26 cellular contexts compared by ENCODE assay signal in the genomic region with DNA sequence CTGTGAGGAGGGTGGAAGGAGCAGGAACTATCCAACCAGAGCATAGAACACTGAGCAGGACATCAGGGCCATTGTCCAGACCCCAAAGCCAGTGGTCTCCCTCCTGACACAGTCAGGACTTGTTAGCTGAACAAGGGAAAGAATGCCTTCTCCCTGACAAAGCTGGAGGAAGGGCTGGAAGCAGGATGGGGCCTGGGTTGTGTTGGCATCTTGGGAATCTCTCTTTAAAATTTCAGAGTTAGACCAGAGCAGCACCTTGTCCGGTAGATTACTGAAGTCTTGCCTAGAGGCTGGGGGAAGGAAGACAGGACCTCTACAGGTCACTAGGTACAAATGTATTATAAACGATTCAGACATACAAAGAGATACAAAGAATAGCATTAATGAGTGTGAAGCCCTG. TPM values are rescaled to one million over a fixed set of nuclear protein-coding genes. Genes with fewer than 3 reads are reported as not detected.
DNase-seq lines count a peak whose midpoint lies in the region; TF ChIP-seq lines count a peak whose summit lies in the region.
"Had no signal": no experiment of that assay in that cellular context is flagged by ENCODE, and none has a peak within 500 bp of the region (broad histone marks: within the 10 kb centered on the region; RNA-seq: fewer than 3 reads in every experiment).

No MANE protein-coding gene starts in this region.

- 95 to 98% methylated on average over 2 of the region's 2 CpGs for WGBS in GM23248 (ENCODE audit: low coverage in 1 of 2, low lambda C conversion rate in 2 of 2, missing lambda C conversion rate in 2 of 2), 2 experiments

- H3K9me3 ChIP-seq in cardiac muscle cell (ENCODE audit: low read depth) (no peaks in the 10 kb centered on the region), right atrium auricular region (no peaks in the 10 kb centered on the region), iPS-18a (ENCODE audit: control insufficient read depth, low read depth, low read length) (no peaks in the 10 kb centered on the region), neutrophil (no peaks in the 10 kb centered on the region), GM23248 (ENCODE audit: low read depth) (no peaks in the 10 kb centered on the region)
- H3K9me3 ChIP-seq: prostate gland, thoracic aorta had no signal

- no peaks in the 10 kb centered on the region for H3F3A ChIP-seq in GM23248 (ENCODE audit: insufficient read depth)

- peak overlapping the region; percentile 78 for H3K27ac ChIP-seq in cardiac muscle cell
- H3K27ac ChIP-seq in right atrium auricular region, result no peak overlapping the region
- peak overlapping the region; percentile 24 for H3K27ac ChIP-seq in iPS-18a (ENCODE audit: low read length)
- peak overlapping the region; percentile 20 for H3K27ac ChIP-seq in neutrophil
- H3K27ac ChIP-seq in GM23248, result no peak overlapping the region
- H3K27ac ChIP-seq: brain microvascular endothelial cell, prostate gland, thoracic aorta had no signal

- H4K20me1 ChIP-seq in GM23248 (ENCODE audit: insufficient read depth), result no peaks in the 10 kb centered on the region

- no peak for TF ChIP-seq CTCF in cardiac muscle cell (IDR thresholded peaks at IDR 0.05; ENCODE audit: low read depth, low read length)
- no peak for TF ChIP-seq CTCF in right atrium auricular region (IDR thresholded peaks at IDR 0.05)
- no peak for TF ChIP-seq CTCF in neutrophil (IDR thresholded peaks at IDR 0.05)

- no peak overlapping the region for H3K4me3 Mint-ChIP-seq in activated T-helper 1 cell treated with anti-CD3 and anti-CD28 coated beads, Interleukin-12 subunit alpha, Interleukin-12 subunit beta, Interleukin-2, Interleukin-4 antibody, amounts not matched to agents 30 ng/mL and 10 ng/mL and 1 ng/mL, durations not matched to agents 14 hours and 24 hours and 36 hours
- H3K4me3 Mint-ChIP-seq: activated CD4-positive, alpha-beta T cell treated with anti-CD3 and anti-CD28 coated beads, Interleukin-2, amount 10 ng/mL, durations not matched to agents 7 days and 5 days; stimulated activated naive B cell treated with anti-CD40 and anti-IgM and Interleukin-4, amounts not matched to agents 10 μg/mL and 1 μg/mL and 100 μg/mL, for 72 hours; T-helper 1 cell treated with Interleukin-12 subunit alpha and Interleukin-12 subunit beta and Interleukin-4 antibody, amounts not matched to agents 30 μg/mL and 1 μg/mL, for 36 hours had no signal

- H3K4me3 ChIP-seq in cardiac muscle cell (no peak overlapping the region), right atrium auricular region (no peak overlapping the region), iPS-18a (ENCODE audit: low read length) (peak overlapping the region; percentile 18), neutrophil (ENCODE audit: low read depth in 1 of 2, low read length in 1 of 2) (no peak overlapping the region), GM23248 (no peak overlapping the region)
- H3K4me3 ChIP-seq: prostate gland, skin epidermis, thoracic aorta had no signal

- H3K4me2 ChIP-seq in GM23248 (ENCODE audit: unreplicated experiment), result no peak overlapping the region

- intact Hi-C loops in activated T-helper 1 cell treated with anti-CD3 and anti-CD28 coated beads, Interleukin-12 subunit alpha, Interleukin-12 subunit beta, Interleukin-2, Interleukin-4 antibody, amounts not matched to agents 30 ng/mL and 10 ng/mL and 1 ng/mL, durations not matched to agents 14 hours and 24 hours and 36 hours (cut with micrococcal nuclease), result loop anchor here (2.0 to 5.0 kb wide), 2 partner anchors 15 to 36 kb away; a partner anchor contains a TSS

- H2AFZ ChIP-seq in GM23248, result no peak overlapping the region

- H3K27me3 ChIP-seq in cardiac muscle cell, result no peaks in the 10 kb centered on the region
- no peaks in the 10 kb centered on the region for H3K27me3 ChIP-seq in right atrium auricular region
- no peaks in the 10 kb centered on the region for H3K27me3 ChIP-seq in iPS-18a (ENCODE audit: control insufficient read depth, insufficient read depth, low read length)
- no peaks in the 10 kb centered on the region for H3K27me3 ChIP-seq in neutrophil
- H3K27me3 ChIP-seq in GM23248 (replicated peaks; ENCODE audit: insufficient read depth), result no peaks in the 10 kb centered on the region
- H3K27me3 ChIP-seq: brain microvascular endothelial cell had no signal

- H3K9me3 Mint-ChIP-seq in activated T-helper 1 cell treated with anti-CD3 and anti-CD28 coated beads, Interleukin-12 subunit alpha, Interleukin-12 subunit beta, Interleukin-2, Interleukin-4 antibody, amounts not matched to agents 30 ng/mL and 10 ng/mL and 1 ng/mL, durations not matched to agents 14 hours and 24 hours and 36 hours, result no peaks in the 10 kb centered on the region
- H3K9me3 Mint-ChIP-seq: activated CD4-positive, alpha-beta T cell treated with anti-CD3 and anti-CD28 coated beads, Interleukin-2, amount 10 ng/mL, durations not matched to agents 7 days and 5 days; stimulated activated naive B cell treated with anti-CD40 and anti-IgM and Interleukin-4, amounts not matched to agents 10 μg/mL and 1 μg/mL and 100 μg/mL, for 72 hours; T-helper 1 cell treated with Interleukin-12 subunit alpha and Interleukin-12 subunit beta and Interleukin-4 antibody, amounts not matched to agents 30 μg/mL and 1 μg/mL, for 36 hours had no signal

- H3K4me1 ChIP-seq in cardiac muscle cell (ENCODE audit: low read depth) (peaks cover 25% of the 10 kb centered on the region), right atrium auricular region (peaks cover 0 to 14% of the 10 kb centered on the region in 2 donors), iPS-18a (ENCODE audit: control insufficient read depth, low read depth, low read length) (peaks cover 36% of the 10 kb centered on the region), neutrophil (ENCODE audit: control insufficient read depth in 1 of 2, insufficient read depth in 1 of 2, low read depth in 1 of 2, low read length in 1 of 2) (peaks cover 54 to 61% of the 10 kb centered on the region in 2 experiments), GM23248 (ENCODE audit: insufficient read depth) (peaks cover 13% of the 10 kb centered on the region)
- H3K4me1 ChIP-seq: prostate gland had no signal

- peaks cover 20% of the 10 kb centered on the region for H3K4me1 Mint-ChIP-seq in activated T-helper 1 cell treated with anti-CD3 and anti-CD28 coated beads, Interleukin-12 subunit alpha, Interleukin-12 subunit beta, Interleukin-2, Interleukin-4 antibody, amounts not matched to agents 30 ng/mL and 10 ng/mL and 1 ng/mL, durations not matched to agents 14 hours and 24 hours and 36 hours (ENCODE audit: low read depth)

- DNase-seq in cardiac muscle cell (ENCODE audit: low read depth in 1 of 2, low spot score in 1 of 2) (no peak), right atrium auricular region (ENCODE audit: low spot score) (no peak), SW480 (ENCODE audit: low spot score) (no peak), NCI-H2107 (lab: John Stamatoyannopoulos, UW) (no peak), GM23248 (no peak)
- no peak for DNase-seq in activated T-helper 1 cell treated with anti-CD3 and anti-CD28 coated beads, Interleukin-12 subunit alpha, Interleukin-12 subunit beta, Interleukin-2, Interleukin-4 antibody, amounts not matched to agents 30 ng/mL and 10 ng/mL and 1 ng/mL, durations not matched to agents 14 hours and 24 hours and 36 hours (ENCODE audit: low spot score)
- DNase-seq: activated CD4-positive, alpha-beta T cell treated with anti-CD3 and anti-CD28 coated beads, Interleukin-2, amount 10 ng/mL, durations not matched to agents 7 days and 5 days; activated effector memory CD4-positive, alpha-beta T cell treated with Interleukin-2 at 50 U/mL for 16 hours; brain microvascular endothelial cell; DMS53; effector CD8-positive, alpha-beta T cell; foreskin melanocyte; GF-D8; Kasumi-1; kidney glomerular epithelial cell; NCI-H1048; NCI-H1930; NCI-H82; SIG-M5; stimulated activated naive B cell treated with anti-CD40 and anti-IgM and Interleukin-4, amounts not matched to agents 10 μg/mL and 1 μg/mL and 100 μg/mL, for 72 hours had no signal

- peaks cover 4% of the 10 kb centered on the region for H3K27me3 Mint-ChIP-seq in activated T-helper 1 cell treated with anti-CD3 and anti-CD28 coated beads, Interleukin-12 subunit alpha, Interleukin-12 subunit beta, Interleukin-2, Interleukin-4 antibody, amounts not matched to agents 30 ng/mL and 10 ng/mL and 1 ng/mL, durations not matched to agents 14 hours and 24 hours and 36 hours (ENCODE audit: insufficient read depth)

- no peaks in the 10 kb centered on the region for H3K36me3 Mint-ChIP-seq in activated T-helper 1 cell treated with anti-CD3 and anti-CD28 coated beads, Interleukin-12 subunit alpha, Interleukin-12 subunit beta, Interleukin-2, Interleukin-4 antibody, amounts not matched to agents 30 ng/mL and 10 ng/mL and 1 ng/mL, durations not matched to agents 14 hours and 24 hours and 36 hours (ENCODE audit: low read depth)
- H3K36me3 Mint-ChIP-seq: stimulated activated naive B cell treated with anti-CD40 and anti-IgM and Interleukin-4, amounts not matched to agents 10 μg/mL and 1 μg/mL and 100 μg/mL, for 72 hours had no signal

- in situ Hi-C loops in GM23248 (cut with MboI), result no loop called here

- H3K36me3 ChIP-seq in cardiac muscle cell (no peaks in the 10 kb centered on the region), right atrium auricular region (no peaks in the 10 kb centered on the region), iPS-18a (ENCODE audit: control insufficient read depth, low read depth, low read length) (no peaks in the 10 kb centered on the region), neutrophil (no peaks in the 10 kb centered on the region), GM23248 (ENCODE audit: low read depth) (no peaks in the 10 kb centered on the region)
- H3K36me3 ChIP-seq: brain microvascular endothelial cell, prostate gland, thoracic aorta had no signal

- H3K79me2 ChIP-seq in GM23248 (ENCODE audit: insufficient read depth), result no peaks in the 10 kb centered on the region

- no peak overlapping the region for H3K27ac Mint-ChIP-seq in activated T-helper 1 cell treated with anti-CD3 and anti-CD28 coated beads, Interleukin-12 subunit alpha, Interleukin-12 subunit beta, Interleukin-2, Interleukin-4 antibody, amounts not matched to agents 30 ng/mL and 10 ng/mL and 1 ng/mL, durations not matched to agents 14 hours and 24 hours and 36 hours
- H3K27ac Mint-ChIP-seq: activated CD4-positive, alpha-beta T cell treated with anti-CD3 and anti-CD28 coated beads, Interleukin-2, amount 10 ng/mL, durations not matched to agents 7 days and 5 days; stimulated activated naive B cell treated with anti-CD40 and anti-IgM and Interleukin-4, amounts not matched to agents 10 μg/mL and 1 μg/mL and 100 μg/mL, for 72 hours; T-helper 1 cell treated with Interleukin-12 subunit alpha and Interleukin-12 subunit beta and Interleukin-4 antibody, amounts not matched to agents 30 μg/mL and 1 μg/mL, for 36 hours had no signal

- no peaks in the 10 kb centered on the region for H3K9me2 ChIP-seq in GM23248 (ENCODE audit: insufficient read depth)

- H3K9ac ChIP-seq in iPS-18a (ENCODE audit: low read length) (no peak overlapping the region), GM23248 (no peak overlapping the region)

RNA-seq across cellular contexts. Expression of a gene that starts 35.0 kb away (rescaled TPM):
- total RNA-seq in cardiac muscle cell, result 91.9 and 107 TPM in 2 replicates
- polyA plus RNA-seq in cardiac muscle cell, result 64.5 and 67.5 TPM in 2 replicates
- total RNA-seq in right atrium auricular region, result 100 to 1,000 TPM in 1 of 2 donors, 10 to 100 TPM in 1; 86.1 to 171 TPM
- 47.4 and 49.8 TPM in 2 replicates for total RNA-seq in activated T-helper 1 cell treated with anti-CD3 and anti-CD28 coated beads, Interleukin-12 subunit alpha, Interleukin-12 subunit beta, Interleukin-2, Interleukin-4 antibody, amounts not matched to agents 30 ng/mL and 10 ng/mL and 1 ng/mL, durations not matched to agents 14 hours and 24 hours and 36 hours
- total RNA-seq in GM23248 (2014; rRNA removed; shearing (Covaris generic)), result 82.8 and 86.6 TPM in 2 replicates
- polyA plus RNA-seq in GM23248 (2016; fragmentation: Nextera tagmentation; extraction: Ambion mirVana), result 49.5 and 49.7 TPM in 2 replicates

Comparison
In these comparisons a context has a peak if more than half of its experiments do, and no peak if none do; other contexts are left out.
1. H3K27ac ChIP-seq: peak in cardiac muscle cell (single experiment), iPS-18a (single experiment) and neutrophil (single experiment); none in right atrium auricular region (0 of 2) and GM23248 (single experiment).